ENCODE assay signal across 8 cellular contexts in genomic region chr3:72445827-72446405, GRCh38. TPM values are rescaled to one million over a fixed set of nuclear protein-coding genes. Genes with fewer than 3 reads are reported as not detected.
DNase-seq lines count a peak whose midpoint lies in the region; ATAC-seq, FAIRE-seq and TF ChIP-seq lines count a peak whose summit lies in the region.

No MANE protein-coding gene starts in this region.

- no peak for FAIRE-seq in endothelial cell of umbilical vein (lab: Jason Lieb, UNC)

- TF ChIP-seq CTCF in DOHH2 (IDR thresholded peaks at IDR 0.05; ENCODE audit: low read depth, low read length, poor library complexity, severe bottlenecking) (no peak), endothelial cell of umbilical vein (IDR thresholded peaks at IDR 0.05; ENCODE audit: extremely low read depth in 1 of 2, insufficient read depth in 1 of 2, low read depth in 1 of 2, low read length in 2 of 2) (no peak), ovary (IDR thresholded peaks at IDR 0.05) (no peak)

- no peak for TF ChIP-seq EP300 in ovary (IDR thresholded peaks at IDR 0.05)

- H3K9me3 ChIP-seq in DOHH2 (ENCODE audit: control insufficient read depth, insufficient read depth, low read length) (no peaks in the 10 kb centered on the region), endothelial cell of umbilical vein (replicated peaks; ENCODE audit: control insufficient read depth, insufficient read depth, low read length) (no peaks in the 10 kb centered on the region), ovary (no peaks in the 10 kb centered on the region)

- dilution Hi-C loops in endothelial cell of umbilical vein (cut with MboI; ENCODE audit: extremely low pct_ligation_motif_present, low sequenced_read_pairs): no loop called here

- H3K4me2 ChIP-seq in DOHH2 (ENCODE audit: low read length): peak overlapping the region; percentile 88
- peak overlapping the region; percentile 99 for H3K4me2 ChIP-seq in endothelial cell of umbilical vein (ENCODE audit: insufficient read depth, low read length)

- intact Hi-C loops in endothelial cell of umbilical vein (cut with micrococcal nuclease) (loop anchor here (1.0 to 10.0 kb wide), 7 partner anchors 97 to 721 kb away; partner anchors contain the start of gene EIF4E3), ovary (cut with DNase I) (loop anchor here in 3 of 4 donors (10.0 kb wide), 2 partner anchors 171 to 271 kb away; no protein-coding TSS in a partner anchor)

- CTCF ChIA-PET in endothelial cell of umbilical vein (lab: Charles Lee): interaction anchor here (0.7 to 1.0 kb wide), 2 partner anchors 110 to 143 kb away, joined by 3 read pairs; no protein-coding TSS in a partner anchor

- H3K9me2 ChIP-seq in DOHH2 (replicated peaks; ENCODE audit: control insufficient read depth, low read length): no peaks in the 10 kb centered on the region

- POLR2A ChIA-PET in endothelial cell of umbilical vein (lab: Charles Lee): no interaction called here

- 2 to 7% (median 6%) methylated on average over 8 of the region's 8 CpGs for WGBS in ovary, 3 donors

- ATAC-seq in GM18519 (IDR thresholded peaks at IDR 0.05; ENCODE audit: low FRiP score, unreplicated experiment) (no peak), GM19452 (IDR thresholded peaks at IDR 0.05; ENCODE audit: unreplicated experiment) (no peak)

- H4K20me1 ChIP-seq in DOHH2 (ENCODE audit: control insufficient read depth, insufficient read depth, low read depth, low read length) (peaks cover 39% of the 10 kb centered on the region), endothelial cell of umbilical vein (replicated peaks; ENCODE audit: control insufficient read depth, extremely low read depth, insufficient read depth, low read length) (peaks cover 13% of the 10 kb centered on the region)

- TF ChIP-seq POLR2A in endothelial cell of umbilical vein (IDR thresholded peaks at IDR 0.05; ENCODE audit: low read depth, low read length): no peak
- no peak for TF ChIP-seq POLR2A in ovary (IDR thresholded peaks at IDR 0.05)

- H3K36me3 ChIP-seq in DOHH2 (ENCODE audit: control insufficient read depth, low read length) (peaks cover 48% of the 10 kb centered on the region), endothelial cell of umbilical vein (ENCODE audit: control insufficient read depth in 2 of 2, extremely low read depth in 1 of 2, insufficient read depth in 2 of 2, low read length in 2 of 2) (no peaks in the 10 kb centered on the region), ovary (no peaks in the 10 kb centered on the region)

- H3K9me1 ChIP-seq in endothelial cell of umbilical vein (replicated peaks; ENCODE audit: control insufficient read depth, extremely low read depth, insufficient read depth, low read length): no peaks in the 10 kb centered on the region

- peaks cover 59% of the 10 kb centered on the region for H3K79me2 ChIP-seq in DOHH2 (ENCODE audit: control insufficient read depth, low read length)
- peaks cover 45% of the 10 kb centered on the region for H3K79me2 ChIP-seq in endothelial cell of umbilical vein (ENCODE audit: control insufficient read depth, insufficient read depth, low read length)

- BruUV-seq in endothelial cell of umbilical vein (replicated peaks; lab: Mats Ljungman, UMichigan): TSS peak; percentile 24

- H3K27me3 ChIP-seq in DOHH2 (ENCODE audit: control insufficient read depth, low read length): peaks cover 23% of the 10 kb centered on the region
- peaks cover 1 to 5% of the 10 kb centered on the region in 2 experiments for H3K27me3 ChIP-seq in endothelial cell of umbilical vein (ENCODE audit: control insufficient read depth in 2 of 2, insufficient read depth in 2 of 2, low read length in 2 of 2)
- H3K27me3 ChIP-seq in ovary: no peaks in the 10 kb centered on the region

- H3K27ac ChIP-seq in DOHH2 (ENCODE audit: low read depth, low read length): no peak overlapping the region
- peak overlapping the region; percentile 58 for H3K27ac ChIP-seq in endothelial cell of umbilical vein (ENCODE audit: insufficient read depth, low read depth, low read length)
- H3K27ac ChIP-seq in ovary: peak overlapping the region in 1 of 2 donors; percentile 73

- H3F3A ChIP-seq in DOHH2 (ENCODE audit: control insufficient read depth, insufficient read depth): no peaks in the 10 kb centered on the region

- DNase-seq in OCI-M1 (lab: John Stamatoyannopoulos, UW) (peak; percentile 38), endothelial cell of umbilical vein (ENCODE audit: low read depth, low spot score) (peak; percentile 46), ovary (no peak), epidermal melanocyte (ENCODE audit: insufficient read length, low spot score) (no peak), LoVo (ENCODE audit: low spot score) (no peak)

- peak overlapping the region; percentile 96 for H3K9ac ChIP-seq in endothelial cell of umbilical vein (replicated peaks; ENCODE audit: extremely low read depth, insufficient read depth, low read length)

- H3K4me1 ChIP-seq in DOHH2 (ENCODE audit: control insufficient read depth, low read length) (peaks cover 57% of the 10 kb centered on the region), endothelial cell of umbilical vein (ENCODE audit: control insufficient read depth, extremely low read depth, insufficient read depth, low read length) (peaks cover 20% of the 10 kb centered on the region), ovary (ENCODE audit: insufficient read depth) (peaks cover 11% of the 10 kb centered on the region)

- H3K4me3 ChIP-seq in DOHH2 (ENCODE audit: low read length) (peak overlapping the region; percentile 85), endothelial cell of umbilical vein (replicated peaks in 1 of 3; ENCODE audit: insufficient read depth in 1 of 3, low read depth in 1 of 3, low read length in 3 of 3) (peak overlapping the region; percentile 95 to 98 (median 97)), ovary (peak overlapping the region; percentile 79)

- no peak overlapping the region for H2AFZ ChIP-seq in endothelial cell of umbilical vein (ENCODE audit: low read depth, low read length)

TF ChIP-seq in endothelial cell of umbilical vein, 7 proteins besides CTCF, POLR2A, EP300 and RAD21:
- no peak for TF ChIP-seq GATA2 (IDR thresholded peaks at IDR 0.05; ENCODE audit: insufficient read depth, insufficient read length, low read depth, low read length)
- TF ChIP-seq, protein P1, sequence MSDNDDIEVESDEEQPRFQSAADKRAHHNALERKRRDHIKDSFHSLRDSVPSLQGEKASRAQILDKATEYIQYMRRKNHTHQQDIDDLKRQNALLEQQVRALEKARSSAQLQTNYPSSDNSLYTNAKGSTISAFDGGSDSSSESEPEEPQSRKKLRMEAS (IDR thresholded peaks at IDR 0.05; ENCODE audit: insufficient read depth, insufficient read length): no peak
- TF ChIP-seq POLR2AphosphoS5 (IDR thresholded peaks at IDR 0.05; ENCODE audit: insufficient read depth, low read depth, low read length): no peak
- no peak for TF ChIP-seq MYC (IDR thresholded peaks at IDR 0.05; ENCODE audit: low read depth, low read length)
- no peak for TF ChIP-seq FOS (IDR thresholded peaks at IDR 0.05; ENCODE audit: borderline replicate concordance, insufficient read depth, low read length)
- no peak for TF ChIP-seq EZH2 (IDR thresholded peaks at IDR 0.05; ENCODE audit: borderline replicate concordance, low read depth, low read length, severe bottlenecking)
- TF ChIP-seq JUN (IDR thresholded peaks at IDR 0.05; ENCODE audit: borderline replicate concordance, insufficient read depth, insufficient read length, low read depth): no peak
TF ChIP-seq in endothelial cell of umbilical vein: peak in this region for 0.

RNA-seq across cellular contexts. Expression of gene RYBP, which starts 0.5 kb away (rescaled TPM):
- total RNA-seq in endothelial cell of umbilical vein: 7.5 and 7.6 TPM in 2 replicates
- 2.1 and 2.9 TPM in 2 replicates for polyA plus RNA-seq in endothelial cell of umbilical vein
- 3.4 and 3.6 TPM in 2 replicates for polyA plus RNA-seq in endothelial cell of umbilical vein (2011; cell fraction: cytosol; rRNA removed)
- polyA plus RNA-seq in endothelial cell of umbilical vein (2011; cell fraction: nucleus; rRNA removed): 5.0 and 5.5 TPM in 2 replicates
- polyA plus RNA-seq in endothelial cell of umbilical vein (2012): 5.3 and 6.9 TPM in 2 replicates
- 3.4 and 3.5 TPM in 2 replicates for polyA minus RNA-seq in endothelial cell of umbilical vein
- 3.3 TPM for polyA minus RNA-seq in endothelial cell of umbilical vein (2011; cell fraction: cytosol; rRNA and poly(A)+ RNA removed)
- 4.9 and 5.4 TPM in 2 replicates for polyA minus RNA-seq in endothelial cell of umbilical vein (2011; cell fraction: nucleus; rRNA and poly(A)+ RNA removed)
- 10 to 100 TPM; 11.9 to 34.5 (median 20.9) TPM for total RNA-seq in ovary
- 10 to 100 TPM; 11.8 to 21.8 TPM for polyA plus RNA-seq in ovary

Comparison
In these comparisons a context has a peak if more than half of its experiments do, and no peak if none do; other contexts are left out.
1. DNase-seq: peak in OCI-M1 (single experiment) and endothelial cell of umbilical vein (single experiment); none in ovary (0 of 5), epidermal melanocyte (single experiment) and LoVo (single experiment).
2. Peak in every context shown above with its lines, with median percentiles within 50 percentile points of each other: H3K4me3 ChIP-seq.